In the genomic region with DNA sequence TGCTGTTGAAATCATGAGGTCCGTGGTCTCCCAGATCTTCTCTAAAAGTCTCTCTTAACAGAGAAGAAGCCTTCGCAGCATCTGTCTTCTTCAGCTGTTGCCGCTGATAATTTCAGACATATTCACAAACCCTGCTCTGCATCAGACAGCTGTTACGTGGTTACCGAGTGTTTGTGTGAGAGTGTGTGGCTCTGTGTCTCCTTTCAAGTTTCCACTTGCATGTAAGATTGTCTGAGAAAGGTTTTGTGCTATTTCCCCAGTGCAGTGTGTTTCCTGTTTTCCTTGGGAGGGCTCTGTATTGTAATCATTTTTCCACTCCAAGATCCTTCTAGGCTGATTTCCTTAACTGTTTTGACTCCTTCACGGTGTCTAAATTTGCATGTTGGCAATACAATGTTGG, we compare ENCODE assay signal across 15 cellular contexts. TPM values are rescaled to one million over a fixed set of nuclear protein-coding genes. Genes with fewer than 3 reads are reported as not detected.
DNase-seq lines count a peak whose midpoint lies in the region; ATAC-seq and TF ChIP-seq lines count a peak whose summit lies in the region.
"Had no signal": no experiment of that assay in that cellular context is flagged by ENCODE, and none has a peak within 500 bp of the region (broad histone marks: within the 10 kb centered on the region; RNA-seq: fewer than 3 reads in every experiment).

No MANE protein-coding gene starts in this region.

- H3K4me3 ChIP-seq in GM12865 (ENCODE audit: low read depth, low read length): no peak overlapping the region
- H3K4me3 ChIP-seq: gastroesophageal sphincter, ovary had no signal

- H3K4me3 Mint-ChIP-seq in endothelial cell (ENCODE audit: unreplicated experiment): no peak overlapping the region
- H3K4me3 Mint-ChIP-seq in chondrocyte (ENCODE audit: unreplicated experiment): no peak overlapping the region
- H3K4me3 Mint-ChIP-seq: activated CD4-positive, alpha-beta T cell treated with anti-CD3 and anti-CD28 coated beads, Interleukin-2, amount 10 ng/mL, durations not matched to agents 24 days and 14 days; T-cell had no signal

- ATAC-seq in GM18520 (IDR thresholded peaks at IDR 0.05; ENCODE audit: unreplicated experiment) (no peak), GM21737 (IDR thresholded peaks at IDR 0.05; ENCODE audit: unreplicated experiment) (no peak)
- ATAC-seq: gastroesophageal sphincter had no signal

- DNase-seq in GM12865 (ENCODE audit: low read depth) (peak; percentile 29), NCI-H524 treated with DMSO at 0.1 percent for 48 hours (lab: John Stamatoyannopoulos, UW) (peak; percentile 10), endothelial cell (ENCODE audit: low spot score) (peak; percentile 7), myocyte (ENCODE audit: low read depth) (peak; percentile 98), chondrocyte (ENCODE audit: low spot score) (no peak), RPMI8226 (no peak)
- DNase-seq: activated CD4-positive, alpha-beta T cell treated with anti-CD3 and anti-CD28 coated beads, Interleukin-2, amount 10 ng/mL, durations not matched to agents 24 days and 14 days; GDM1; MM.1S; NK-92 treated with Interleukin-12 subunit alpha and Interleukin-12 subunit beta, amount 100 ng/mL, for 24 hours; ovary; T-cell had no signal

- H3K9me3 Mint-ChIP-seq in endothelial cell (ENCODE audit: unreplicated experiment) (no peaks in the 10 kb centered on the region), chondrocyte (ENCODE audit: low read depth) (peaks cover 3% of the 10 kb centered on the region)
- H3K9me3 Mint-ChIP-seq: activated CD4-positive, alpha-beta T cell treated with anti-CD3 and anti-CD28 coated beads, Interleukin-2, amount 10 ng/mL, durations not matched to agents 24 days and 14 days; T-cell had no signal

- H3K4me1 Mint-ChIP-seq in endothelial cell (ENCODE audit: unreplicated experiment) (peaks cover 9% of the 10 kb centered on the region), chondrocyte (ENCODE audit: low read depth) (peaks cover 5% of the 10 kb centered on the region)

- H3K36me3 Mint-ChIP-seq in endothelial cell (ENCODE audit: low read depth, unreplicated experiment) (no peaks in the 10 kb centered on the region), chondrocyte (ENCODE audit: low read depth) (no peaks in the 10 kb centered on the region)
- H3K36me3 Mint-ChIP-seq: T-cell had no signal

- H3K27ac Mint-ChIP-seq in endothelial cell (ENCODE audit: unreplicated experiment) (no peak overlapping the region), chondrocyte (ENCODE audit: unreplicated experiment) (no peak overlapping the region)
- H3K27ac Mint-ChIP-seq: activated CD4-positive, alpha-beta T cell treated with anti-CD3 and anti-CD28 coated beads, Interleukin-2, amount 10 ng/mL, durations not matched to agents 24 days and 14 days; T-cell had no signal

- TF ChIP-seq CTCF in GM12865 (IDR thresholded peaks at IDR 0.05; ENCODE audit: insufficient read depth, low read depth, low read length, missing control alignments) (no peak), endothelial cell (IDR thresholded peaks at IDR 0.05; ENCODE audit: unreplicated experiment) (no peak), chondrocyte (IDR thresholded peaks at IDR 0.05) (no peak)

- H3K27me3 Mint-ChIP-seq in endothelial cell (ENCODE audit: unreplicated experiment) (no peaks in the 10 kb centered on the region), chondrocyte (ENCODE audit: low read depth) (no peaks in the 10 kb centered on the region)
- H3K27me3 Mint-ChIP-seq: T-cell had no signal

RNA-seq across cellular contexts. Expression of a gene that starts 32.8 kb away (rescaled TPM):
- total RNA-seq in endothelial cell (ENCODE audit: unreplicated experiment) (18.0 TPM), myocyte (14.5 and 19.7 TPM in 2 replicates), chondrocyte (9.4 to 15.1 TPM (median 14.6 TPM) in 3 replicates)
- polyA plus RNA-seq in myocyte (2012): 11.3 TPM

RNA-seq across cellular contexts. Expression of a gene that starts 32.9 kb away (rescaled TPM):
- total RNA-seq in endothelial cell (ENCODE audit: unreplicated experiment) (8.3 TPM), myocyte (6.2 and 8.2 TPM in 2 replicates), chondrocyte (5.1 to 6.8 TPM (median 6.0 TPM) in 3 replicates)
- polyA plus RNA-seq in myocyte (2012): 4.4 TPM

Comparison
In these comparisons a context has a peak if more than half of its experiments do, and no peak if none do; other contexts are left out.
1. DNase-seq: peak in GM12865 (single experiment), NCI-H524 treated with DMSO at 0.1 percent for 48 hours (single experiment), endothelial cell (single experiment) and myocyte (single experiment); none in chondrocyte (single experiment) and RPMI8226 (single experiment).